12 cellular contexts compared by ENCODE assay signal in genomic region chr11:124769804-124770774, GRCh38. TPM values are rescaled to one million over a fixed set of nuclear protein-coding genes. Genes with fewer than 3 reads are reported as not detected.
A peak's percentile ranks its signal among the peaks of the same experiment; 100 is the strongest.
DNase-seq lines count a peak whose midpoint lies in the region; ATAC-seq and TF ChIP-seq lines count a peak whose summit lies in the region.
"Had no signal": no experiment of that assay in that cellular context is flagged by ENCODE, and none has a peak within 500 bp of the region (broad histone marks: within the 10 kb centered on the region; RNA-seq: fewer than 3 reads in every experiment).

No MANE protein-coding gene starts in this region.

- no peak for TF ChIP-seq CTCF in smooth muscle cell (IDR thresholded peaks at IDR 0.05; ENCODE audit: borderline replicate concordance, insufficient read depth, poor library complexity, severe bottlenecking)

- H3K4me2 ChIP-seq in smooth muscle cell, result peak overlapping the region; percentile 36

- H3K9ac ChIP-seq in smooth muscle cell (ENCODE audit: low read depth), result peak overlapping the region; percentile 30

- H3K27me3 ChIP-seq in smooth muscle cell (ENCODE audit: low read depth), result no peaks in the 10 kb centered on the region
- H3K27me3 ChIP-seq: cardiac muscle cell, ovary had no signal

- H3K79me2 ChIP-seq in smooth muscle cell (ENCODE audit: low read depth), result peaks cover under 1% of the 10 kb centered on the region

- H2AFZ ChIP-seq in smooth muscle cell (ENCODE audit: low read depth), result no peak overlapping the region

- H3K4me1 ChIP-seq in smooth muscle cell (ENCODE audit: low read depth), result no peaks in the 10 kb centered on the region

- H4K20me1 ChIP-seq in smooth muscle cell (ENCODE audit: low read depth), result peaks cover 20% of the 10 kb centered on the region

- no peak for ATAC-seq in GM19397 (IDR thresholded peaks at IDR 0.05; ENCODE audit: unreplicated experiment)
- ATAC-seq: left ventricle myocardium superior, WTC11 had no signal

- peak overlapping the region; percentile 87 for H3K27ac ChIP-seq in smooth muscle cell (ENCODE audit: low read depth)
- H3K27ac ChIP-seq: cardiac muscle cell, ovary had no signal

- 33% methylated on average over 8 of the region's 8 CpGs for WGBS in smooth muscle cell (ENCODE audit: low lambda C conversion rate)

- H3K9me3 ChIP-seq in smooth muscle cell (replicated peaks; ENCODE audit: low read depth), result no peaks in the 10 kb centered on the region
- H3K9me3 ChIP-seq: ovary had no signal

- no peaks in the 10 kb centered on the region for H3F3A ChIP-seq in smooth muscle cell (ENCODE audit: low read depth)

- H3K4me3 ChIP-seq in smooth muscle cell, result no peak overlapping the region
- H3K4me3 ChIP-seq: cardiac muscle cell, ovary had no signal

- DNase-seq in LoVo (ENCODE audit: low spot score) (peak; percentile 17), dermis blood vessel endothelial cell (peak; percentile 80), smooth muscle cell (lab: John Stamatoyannopoulos, UW; ENCODE audit: unreplicated experiment) (no peak), KG1 (lab: John Stamatoyannopoulos, UW) (no peak)
- DNase-seq in activated CD8-positive, alpha-beta memory T cell treated with anti-CD3 and anti-CD28 coated beads, Interleukin-2, amount 50 U/mL, for 48 hours, result no peak
- DNase-seq: activated T-cell treated with anti-CD3 and anti-CD28 coated beads, Interleukin-2, amount 50 U/mL, for 48 hours; DMS79; left ventricle myocardium superior; ovary had no signal

- no peaks in the 10 kb centered on the region for H3K36me3 ChIP-seq in smooth muscle cell (ENCODE audit: low read depth)
- H3K36me3 ChIP-seq: ovary had no signal

RNA-seq across cellular contexts. Expression of gene ESAM, which starts 8.0 kb away (rescaled TPM):
- total RNA-seq in dermis blood vessel endothelial cell (84.4 and 95.4 TPM in 2 replicates), smooth muscle cell (0.31 and 0.76 TPM in 2 replicates)
- 0.94 and 1.5 TPM in 2 replicates for polyA plus RNA-seq in smooth muscle cell

RNA-seq across cellular contexts. Expression of gene VSIG2, which starts 18.0 kb away (rescaled TPM):
- 0.23 and 0.51 TPM in 2 replicates for total RNA-seq in dermis blood vessel endothelial cell
- total RNA-seq in smooth muscle cell, result not detected in 2 replicates
- not detected in 2 replicates for polyA plus RNA-seq in smooth muscle cell
- total RNA-seq: cardiac muscle cell had no signal
- polyA plus RNA-seq: cardiac muscle cell had no signal

RNA-seq across cellular contexts. Expression of gene MSANTD2, which starts 30.1 kb away (rescaled TPM):
- 7.8 and 11.9 TPM in 2 replicates for total RNA-seq in dermis blood vessel endothelial cell
- total RNA-seq in smooth muscle cell, result 18.8 and 25.3 TPM in 2 replicates
- polyA plus RNA-seq in smooth muscle cell, result 11.4 and 13.6 TPM in 2 replicates

RNA-seq across cellular contexts. Expression of gene NRGN, which starts 30.3 kb away (rescaled TPM):
- total RNA-seq in dermis blood vessel endothelial cell (0.51 and 1.3 TPM in 2 replicates), smooth muscle cell (1.2 TPM in 1 of 2 replicates, not detected in the other)
- polyA plus RNA-seq in smooth muscle cell, result 2.0 and 2.8 TPM in 2 replicates

Comparison
In these comparisons a context has a peak if more than half of its experiments do, and no peak if none do; other contexts are left out.
1. DNase-seq: peak in LoVo (single experiment) and dermis blood vessel endothelial cell (single experiment); none in smooth muscle cell (single experiment), activated CD8-positive, alpha-beta memory T cell treated with anti-CD3 and anti-CD28 coated beads, Interleukin-2, amount 50 U/mL, for 48 hours (single experiment) and KG1 (single experiment).
2. RNA of gene ESAM, which starts 8.0 kb away (total RNA-seq): 84.4 to 95.4 TPM in dermis blood vessel endothelial cell; 0.31 to 0.76 TPM in smooth muscle cell; every median in the first group is over 10 times any median in the second.